Comparison of ENCODE assay signal across 10 cellular contexts in the genomic region with DNA sequence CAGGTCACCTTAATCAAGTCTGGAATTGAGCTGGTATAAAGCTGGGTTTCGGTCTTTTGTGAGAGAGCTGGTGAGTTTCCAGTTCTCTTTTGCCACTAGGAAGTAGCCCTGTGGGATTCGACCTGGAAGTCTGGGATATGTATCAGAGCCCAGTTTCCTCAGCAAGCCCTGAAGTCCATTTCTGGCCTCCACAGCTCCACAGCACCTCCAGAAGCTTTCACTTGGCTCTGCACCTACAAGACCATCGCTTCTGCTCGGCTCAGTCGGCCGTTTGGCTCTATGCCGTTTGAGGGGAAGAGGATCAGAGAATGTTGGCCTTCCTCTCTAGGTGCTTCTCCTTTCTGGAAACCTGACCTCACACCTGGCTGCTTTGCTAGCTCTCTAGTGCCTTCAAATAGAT.
A peak's percentile ranks its signal among the peaks of the same experiment; 100 is the strongest.
DNase-seq lines count a peak whose midpoint lies in the region; ATAC-seq and TF ChIP-seq lines count a peak whose summit lies in the region.
"Had no signal": no experiment of that assay in that cellular context is flagged by ENCODE, and none has a peak within 500 bp of the region (broad histone marks: within the 10 kb centered on the region; RNA-seq: fewer than 3 reads in every experiment).

No MANE protein-coding gene starts in this region.

- no peak for ATAC-seq in T-cell (replicated peaks in 1 of 4)

- BruUV-seq in A673 (replicated peaks; lab: Mats Ljungman, UMichigan), result no TSS peak

- peaks cover 23% of the 10 kb centered on the region for H3K36me3 Mint-ChIP-seq in T-cell

- H3K27ac ChIP-seq in A673 (ENCODE audit: low read depth, low read length, poor library complexity, severe bottlenecking) (peak overlapping the region; percentile 28), coronary artery (peak overlapping the region; percentile 77 to 85)
- H3K27ac ChIP-seq: neutrophil, SJCRH30 had no signal

- peaks cover 36 to 55% (median 43%) of the 10 kb centered on the region in 3 donors for H3K4me1 Mint-ChIP-seq in T-cell

- no peaks in the 10 kb centered on the region for H3K27me3 Mint-ChIP-seq in T-cell

- intact Hi-C loops in A673 (cut with micrococcal nuclease; ENCODE audit: unreplicated experiment), result no loop called here

- POLR2A ChIA-PET in A673 (lab: Charles Lee; ENCODE audit: low non-redundant PET) (no interaction called here), T-cell (lab: Charles Lee) (no interaction called here)

- no peaks in the 10 kb centered on the region for H3K27me3 ChIP-seq in A673 (replicated peaks; ENCODE audit: insufficient read depth, low read depth, low read length, poor library complexity)
- H3K27me3 ChIP-seq: neutrophil, SJCRH30 had no signal

- H3K4me1 ChIP-seq in A673 (ENCODE audit: insufficient read depth, low read length, poor library complexity, severe bottlenecking), result peaks cover 27% of the 10 kb centered on the region

- H3K36me3 ChIP-seq in A673 (ENCODE audit: insufficient read depth, low read length, poor library complexity, severe bottlenecking), result no peaks in the 10 kb centered on the region
- H3K36me3 ChIP-seq: neutrophil, SJCRH30 had no signal

- no peaks in the 10 kb centered on the region for H3K9me3 ChIP-seq in A673 (ENCODE audit: low read depth, low read length, poor library complexity, severe bottlenecking)
- H3K9me3 ChIP-seq: neutrophil, SJCRH30 had no signal

- DNase-seq in A673 (ENCODE audit: low spot score), result peak; percentile 67
- peak; percentile 22 for DNase-seq in NCI-H1092 (lab: John Stamatoyannopoulos, UW)
- no peak for DNase-seq in coronary artery (ENCODE audit: low spot score)
- peak; percentile 90 to 94 for DNase-seq in lung microvascular endothelial cell (ENCODE audit: low read depth in 2 of 2)
- DNase-seq in activated T-cell treated with anti-CD3 and anti-CD28 coated beads for 4 hours, result no peak
- no peak for DNase-seq in NCI-H2081 (lab: John Stamatoyannopoulos, UW)
- no peak for DNase-seq in T-cell
- no peak for DNase-seq in activated T-cell treated with anti-CD3 and anti-CD28 coated beads, Interleukin-2, amount 50 U/mL, for 48 hours

- H3K4me3 Mint-ChIP-seq in T-cell, result no peak overlapping the region

- TF ChIP-seq CTCF in A673 (conservative IDR thresholded peaks at IDR 0.05; ENCODE audit: low read depth, low read length), result peak; percentile 55
- TF ChIP-seq CTCF in coronary artery (IDR thresholded peaks at IDR 0.05), result peak; percentile 59

- CTCF ChIA-PET in A673 (lab: Charles Lee) (interaction anchor here (0.5 to 1.0 kb wide), 2 partner anchors 261 to 554 kb away, joined by 3 to 4 read pairs; no protein-coding TSS in a partner anchor), T-cell (lab: Charles Lee) (interaction anchor here in 1 of 2 donors (0.6 kb wide), 1 partner anchor 647 kb away, joined by 4 read pairs; no protein-coding TSS in a partner anchor)

- H3K27ac Mint-ChIP-seq in T-cell, result no peak overlapping the region

- H3K9me3 Mint-ChIP-seq in T-cell, result no peaks in the 10 kb centered on the region

- H3K4me3 ChIP-seq in A673 (ENCODE audit: low read depth, low read length, poor library complexity, severe bottlenecking) (no peak overlapping the region), coronary artery (peak overlapping the region; percentile 10)
- H3K4me3 ChIP-seq: SJCRH30 had no signal

Comparison
In these comparisons a context has a peak if more than half of its experiments do, and no peak if none do; other contexts are left out.
1. DNase-seq: peak in A673 (single experiment), NCI-H1092 (single experiment) and lung microvascular endothelial cell (2 of 2); none in coronary artery (single experiment), activated T-cell treated with anti-CD3 and anti-CD28 coated beads for 4 hours (single experiment), NCI-H2081 (0 of 2), T-cell (0 of 34) and activated T-cell treated with anti-CD3 and anti-CD28 coated beads, Interleukin-2, amount 50 U/mL, for 48 hours (0 of 2).